8 cellular contexts compared by ENCODE assay signal in the genomic region with DNA sequence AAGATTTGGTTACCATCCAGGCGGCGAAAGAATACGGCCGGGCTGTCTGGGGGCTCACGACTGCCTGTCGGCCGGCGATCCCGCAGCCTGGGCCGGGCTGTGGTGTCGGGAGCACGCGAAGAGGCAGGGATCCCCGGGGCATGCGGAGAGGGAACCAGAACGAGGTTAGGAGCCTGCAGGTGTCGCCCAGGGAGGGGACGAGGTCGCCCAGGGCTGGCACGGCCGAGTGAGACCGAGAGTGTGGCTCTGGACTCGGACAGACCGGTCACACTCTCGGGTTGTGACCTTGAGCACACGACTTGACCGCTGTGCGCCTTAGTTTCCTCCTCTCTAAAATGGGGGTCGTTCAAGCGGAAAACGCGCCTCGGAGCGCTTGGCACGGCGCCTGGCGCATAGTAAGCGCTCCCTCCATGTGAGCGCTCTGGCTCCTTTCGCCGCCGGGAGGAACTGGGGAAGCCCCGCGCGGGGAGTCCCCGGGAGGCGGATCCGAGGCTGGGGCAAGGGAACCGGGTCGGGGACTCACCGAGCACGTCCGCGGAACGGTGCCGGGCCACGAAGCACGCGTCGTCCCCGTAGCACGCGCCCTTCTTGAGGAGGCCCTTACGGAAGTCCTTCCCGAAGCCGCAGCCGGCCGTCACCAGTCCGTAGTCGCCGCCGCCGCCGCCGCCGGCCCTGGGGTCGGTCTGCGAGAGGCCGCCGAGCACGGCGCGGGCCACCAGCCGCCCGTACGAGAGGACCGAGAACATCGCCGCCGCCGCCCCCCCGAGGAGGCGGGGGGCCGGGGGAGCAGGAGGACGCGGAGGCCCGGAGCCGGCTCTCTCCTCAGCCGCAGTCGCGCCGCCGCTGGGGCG. TPM values are rescaled to one million over a fixed set of nuclear protein-coding genes. Genes with fewer than 3 reads are reported as not detected.
A peak's percentile ranks its signal among the peaks of the same experiment; 100 is the strongest.
DNase-seq lines count a peak whose midpoint lies in the region; ATAC-seq and TF ChIP-seq lines count a peak whose summit lies in the region.

No MANE protein-coding gene starts in this region.

- H3K9me3 ChIP-seq in lower lobe of right lung, result no peaks in the 10 kb centered on the region

- H3K27ac ChIP-seq in lower lobe of right lung, result peak overlapping the region; percentile 94

- no peaks in the 10 kb centered on the region for H3K27me3 Mint-ChIP-seq in activated CD4-positive, alpha-beta T cell treated with anti-CD3 and anti-CD28 coated beads, Interleukin-2, amount 10 ng/mL, durations not matched to agents 24 days and 14 days

- peak overlapping the region; percentile 97 for H3K27ac Mint-ChIP-seq in activated CD4-positive, alpha-beta T cell treated with anti-CD3 and anti-CD28 coated beads, Interleukin-2, amount 10 ng/mL, durations not matched to agents 24 days and 14 days

- ATAC-seq in GM21723 (IDR thresholded peaks at IDR 0.05; ENCODE audit: unreplicated experiment) (peak; percentile 50), lower lobe of right lung (peak; percentile 57 to 63)

- H3K36me3 ChIP-seq in lower lobe of right lung, result no peaks in the 10 kb centered on the region

- peak overlapping the region; percentile 98 for H3K4me3 Mint-ChIP-seq in activated CD4-positive, alpha-beta T cell treated with anti-CD3 and anti-CD28 coated beads, Interleukin-2, amount 10 ng/mL, durations not matched to agents 24 days and 14 days

- TF ChIP-seq CTCF in GM12865 (IDR thresholded peaks at IDR 0.05; ENCODE audit: insufficient read depth, low read depth, low read length, missing control alignments) (no peak), LNCaP clone FGC (IDR thresholded peaks at IDR 0.05; ENCODE audit: control insufficient read depth, extremely low read depth, insufficient read depth) (no peak), lower lobe of right lung (IDR thresholded peaks at IDR 0.05) (no peak)

- no peaks in the 10 kb centered on the region for H3K27me3 ChIP-seq in lower lobe of right lung (ENCODE audit: low read depth)

- DNase-seq in GM12865 (ENCODE audit: low read depth) (peak; percentile 89), LNCaP clone FGC (ENCODE audit: low read depth) (no peak), dermis blood vessel endothelial cell (peak; percentile 60), lower lobe of right lung (peak; percentile 85), foreskin melanocyte (no peak)
- peak; percentile 94 for DNase-seq in activated CD4-positive, alpha-beta T cell treated with anti-CD3 and anti-CD28 coated beads, Interleukin-2, amount 10 ng/mL, durations not matched to agents 24 days and 14 days
- peak; percentile 56 to 74 for DNase-seq in stimulated activated CD4-positive, alpha-beta T cell treated with anti-CD3 and anti-CD28 coated beads, Interleukin-4, amount 100 ng/mL, for 48 hours (ENCODE audit: low read depth in 2 of 2)

- peaks cover 21% of the 10 kb centered on the region for H3K36me3 Mint-ChIP-seq in activated CD4-positive, alpha-beta T cell treated with anti-CD3 and anti-CD28 coated beads, Interleukin-2, amount 10 ng/mL, durations not matched to agents 24 days and 14 days (ENCODE audit: low read depth)

- H3K4me3 ChIP-seq in GM12865 (ENCODE audit: low read depth, low read length), result peak overlapping the region; percentile 76
- H3K4me3 ChIP-seq in LNCaP clone FGC (ENCODE audit: low read depth, low read length), result peak overlapping the region; percentile 62
- peak overlapping the region; percentile 86 for H3K4me3 ChIP-seq in lower lobe of right lung

- H3K4me1 Mint-ChIP-seq in activated CD4-positive, alpha-beta T cell treated with anti-CD3 and anti-CD28 coated beads, Interleukin-2, amount 10 ng/mL, durations not matched to agents 24 days and 14 days, result peaks cover 65% of the 10 kb centered on the region

- H3K9me3 Mint-ChIP-seq in activated CD4-positive, alpha-beta T cell treated with anti-CD3 and anti-CD28 coated beads, Interleukin-2, amount 10 ng/mL, durations not matched to agents 24 days and 14 days, result no peaks in the 10 kb centered on the region

- H3K4me1 ChIP-seq in lower lobe of right lung, result peaks cover 69% of the 10 kb centered on the region

- intact Hi-C loops in activated CD4-positive, alpha-beta T cell treated with anti-CD3 and anti-CD28 coated beads, Interleukin-2, amount 10 ng/mL, durations not matched to agents 24 days and 14 days (cut with micrococcal nuclease), result loop anchor here (1.0 to 2.0 kb wide), 3 partner anchors 80 to 158 kb away; partner anchors contain the start of genes FAM216A, GPN3, RAD9B and VPS29
- intact Hi-C loops in lower lobe of right lung (cut with DNase I), result no loop called here

RNA-seq across cellular contexts. Expression of gene PPTC7, which starts 0.6 kb away (rescaled TPM):
- total RNA-seq in activated CD4-positive, alpha-beta T cell treated with anti-CD3 and anti-CD28 coated beads, Interleukin-2, amount 10 ng/mL, durations not matched to agents 24 days and 14 days, result 57.9 and 58.4 TPM in 2 replicates
- 9.0 and 13.3 TPM in 2 replicates for total RNA-seq in dermis blood vessel endothelial cell
- total RNA-seq in lower lobe of right lung, result 23.6 TPM

RNA-seq across cellular contexts. Expression of gene TCTN1, which starts 31.4 kb away (rescaled TPM):
- 11.7 and 15.4 TPM in 2 replicates for total RNA-seq in activated CD4-positive, alpha-beta T cell treated with anti-CD3 and anti-CD28 coated beads, Interleukin-2, amount 10 ng/mL, durations not matched to agents 24 days and 14 days
- 7.9 and 9.9 TPM in 2 replicates for total RNA-seq in dermis blood vessel endothelial cell
- total RNA-seq in lower lobe of right lung, result 40.1 TPM

Comparison
In these comparisons a context has a peak if more than half of its experiments do, and no peak if none do; other contexts are left out.
1. DNase-seq: peak in GM12865 (single experiment), activated CD4-positive, alpha-beta T cell treated with anti-CD3 and anti-CD28 coated beads, Interleukin-2, amount 10 ng/mL, durations not matched to agents 24 days and 14 days (single experiment), dermis blood vessel endothelial cell (single experiment), lower lobe of right lung (single experiment) and stimulated activated CD4-positive, alpha-beta T cell treated with anti-CD3 and anti-CD28 coated beads, Interleukin-4, amount 100 ng/mL, for 48 hours (2 of 2); none in LNCaP clone FGC (single experiment) and foreskin melanocyte (single experiment).
2. Peak in every context shown above with its lines, with median percentiles within 50 percentile points of each other: H3K4me3 ChIP-seq.